In the genomic region with DNA sequence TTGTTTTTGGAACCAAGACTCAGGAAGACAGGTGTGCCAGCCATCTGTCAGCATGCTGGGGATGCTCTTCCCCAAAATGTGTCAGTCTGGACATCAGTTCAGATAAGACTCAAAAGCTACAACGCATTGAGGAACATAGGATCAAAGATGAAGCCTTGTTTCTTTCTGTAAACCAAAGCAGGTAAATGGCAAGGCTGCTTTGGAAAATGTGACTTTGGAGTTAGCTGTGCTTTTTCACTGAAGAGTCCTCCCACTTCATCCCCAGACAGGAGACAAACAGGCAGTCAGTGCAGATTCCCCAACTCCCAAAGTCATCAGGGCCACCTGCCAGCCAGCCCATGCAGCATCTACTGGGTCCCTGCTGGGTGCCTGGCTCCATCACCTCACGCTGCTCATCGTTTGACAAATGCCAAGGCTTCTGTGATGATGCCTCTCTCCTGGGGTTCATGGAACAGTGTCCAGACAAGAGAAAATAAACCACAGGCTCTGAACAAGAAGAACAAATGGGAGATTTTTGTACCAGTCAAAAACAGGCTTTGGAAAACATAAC, we compare ENCODE assay signal across 19 cellular contexts.
DNase-seq lines count a peak whose midpoint lies in the region; ATAC-seq lines count a peak whose summit lies in the region.
"Had no signal": no experiment of that assay in that cellular context is flagged by ENCODE, and none has a peak within 500 bp of the region (broad histone marks: within the 10 kb centered on the region; RNA-seq: fewer than 3 reads in every experiment).

No MANE protein-coding gene starts in this region.

- H3K27me3 Mint-ChIP-seq in T-cell, result no peaks in the 10 kb centered on the region
- H3K27me3 Mint-ChIP-seq: CD8-positive, alpha-beta memory T cell had no signal

- no peak overlapping the region for H3K4me3 Mint-ChIP-seq in T-cell
- H3K4me3 Mint-ChIP-seq: CD8-positive, alpha-beta memory T cell; H9; HFFc6 had no signal

- POLR2A ChIA-PET in T-cell (lab: Charles Lee), result no interaction called here

- H3K9me3 Mint-ChIP-seq in T-cell, result peaks cover 3 to 22% (median 14%) of the 10 kb centered on the region in 3 donors
- H3K9me3 Mint-ChIP-seq: HFFc6 had no signal

- CTCF ChIA-PET in T-cell (lab: Charles Lee), result no interaction called here

- H3K27ac Mint-ChIP-seq in T-cell, result no peak overlapping the region
- H3K27ac Mint-ChIP-seq: CD8-positive, alpha-beta memory T cell; HFFc6 had no signal

- no peak for ATAC-seq in HG03025 (IDR thresholded peaks at IDR 0.05; ENCODE audit: low FRiP score, unreplicated experiment)
- ATAC-seq in GM18517 (IDR thresholded peaks at IDR 0.05; ENCODE audit: unreplicated experiment), result no peak
- no peak for ATAC-seq in T-cell (replicated peaks in 1 of 4)
- ATAC-seq: GM12878 had no signal

- DNase-seq in NCI-H2171 treated with DMSO at 0.1 percent for 48 hours (lab: John Stamatoyannopoulos, UW) (peak; percentile 58), NCI-H2171 (lab: John Stamatoyannopoulos, UW) (no peak), NCI-H146 treated with DMSO at 0.1 percent for 48 hours (lab: John Stamatoyannopoulos, UW; ENCODE audit: unreplicated experiment) (peak; percentile 19), NCI-H69 (lab: John Stamatoyannopoulos, UW) (peak; percentile 58), T-cell (no peak)
- DNase-seq: 8988T; CD8-positive, alpha-beta memory T cell; H9; HFFc6; MM.1S; NCI-H1092; NCI-H187; NCI-H226; NK-92 treated with Interleukin-12 subunit alpha and Interleukin-12 subunit beta, amount 100 ng/mL, for 24 hours; SHP77 treated with DMSO at 0.1 percent for 48 hours; SW 1271 had no signal

- H3K36me3 Mint-ChIP-seq in T-cell, result no peaks in the 10 kb centered on the region
- H3K36me3 Mint-ChIP-seq: CD8-positive, alpha-beta memory T cell had no signal

- no peaks in the 10 kb centered on the region for H3K4me1 Mint-ChIP-seq in T-cell
- H3K4me1 Mint-ChIP-seq: CD8-positive, alpha-beta memory T cell had no signal

Comparison
In these comparisons a context has a peak if more than half of its experiments do, and no peak if none do; other contexts are left out.
1. DNase-seq: peak in NCI-H2171 treated with DMSO at 0.1 percent for 48 hours (single experiment), NCI-H146 treated with DMSO at 0.1 percent for 48 hours (single experiment) and NCI-H69 (single experiment); none in NCI-H2171 (single experiment) and T-cell (0 of 34).